In genomic region chr5:158388018-158388417, GRCh38 we compare ENCODE assay signal across 1 cellular context.
TF ChIP-seq lines count a peak whose summit lies in the region.

No MANE protein-coding gene starts in this region.

TF ChIP-seq in SK-N-SH, 30 proteins besides CTCF, POLR2A, EP300 and RAD21 (continued from another document):
- TF ChIP-seq USF2 (IDR thresholded peaks at IDR 0.05; ENCODE audit: borderline replicate concordance, low read depth, low read length) = no peak
- TF ChIP-seq EZH2phosphoT487 (IDR thresholded peaks at IDR 0.05; ENCODE audit: borderline replicate concordance, low read depth) = no peak
- TF ChIP-seq GABPA (IDR thresholded peaks at IDR 0.05; ENCODE audit: low read depth) = no peak
- TF ChIP-seq JUND (IDR thresholded peaks at IDR 0.05) = no peak
- TF ChIP-seq SIN3A (IDR thresholded peaks at IDR 0.05; ENCODE audit: borderline replicate concordance, low read depth, low read length) = no peak
- no peak for TF ChIP-seq ZBTB33 (IDR thresholded peaks at IDR 0.05; ENCODE audit: borderline replicate concordance, low read depth)
- TF ChIP-seq YY1 (IDR thresholded peaks at IDR 0.05; ENCODE audit: low read depth) = no peak
- peak; percentile 73; the same call in 1 of the 2 replicates for TF ChIP-seq MXI1 (IDR thresholded peaks at IDR 0.05; ENCODE audit: low read depth, low read length)
- TF ChIP-seq MEF2A (IDR thresholded peaks at IDR 0.05; ENCODE audit: borderline replicate concordance, low read depth) = no peak
- no peak for TF ChIP-seq TEAD4 (IDR thresholded peaks at IDR 0.05; ENCODE audit: borderline replicate concordance, insufficient read depth)
- TF ChIP-seq SMC3 (IDR thresholded peaks at IDR 0.05; ENCODE audit: low read depth, low read length) = no peak; the same call in 1 of the 2 replicates
- TF ChIP-seq ELF1 (IDR thresholded peaks at IDR 0.05) = no peak
